ENCODE assay signal across 16 cellular contexts in genomic region chr1:6243053-6243834, GRCh38. TPM values are rescaled to one million over a fixed set of nuclear protein-coding genes. Genes with fewer than 3 reads are reported as not detected.
DNase-seq lines count a peak whose midpoint lies in the region; ATAC-seq and TF ChIP-seq lines count a peak whose summit lies in the region.
"Had no signal": no experiment of that assay in that cellular context is flagged by ENCODE, and none has a peak within 500 bp of the region (broad histone marks: within the 10 kb centered on the region; RNA-seq: fewer than 3 reads in every experiment).

No MANE protein-coding gene starts in this region.

- no peak overlapping the region for H3K9ac ChIP-seq in HUES64 (ENCODE audit: low read depth, low read length)

- TF ChIP-seq CTCF in GM23338 (conservative IDR thresholded peaks at IDR 0.05; ENCODE audit: low read depth in 2 of 2) (no peak), neural crest cell (conservative IDR thresholded peaks at IDR 0.05) (no peak), GM13976 (IDR thresholded peaks at IDR 0.05; ENCODE audit: borderline replicate concordance, control extremely low read depth, extremely low read depth, insufficient read depth, missing control alignments) (no peak)

- peak overlapping the region; percentile 83 for H3K4me3 ChIP-seq in GM23338
- H3K4me3 ChIP-seq in HUES64 (ENCODE audit: low read length), result peak overlapping the region; percentile 70; the same call in 1 of the 2 replicates

- no peak overlapping the region for H2AFZ ChIP-seq in GM23338

- H3K4me1 Mint-ChIP-seq in GM23338 (peaks cover 51% of the 10 kb centered on the region), neural crest cell (peaks cover 48% of the 10 kb centered on the region)

- H3K36me3 Mint-ChIP-seq in GM23338 (ENCODE audit: low read depth), result no peaks in the 10 kb centered on the region
- H3K36me3 Mint-ChIP-seq in neural crest cell (ENCODE audit: low read depth), result no peaks in the 10 kb centered on the region

- H3K9me2 ChIP-seq in GM23338 (ENCODE audit: insufficient read depth), result no peaks in the 10 kb centered on the region

- H3K9me3 ChIP-seq in HUES64 (ENCODE audit: insufficient read depth, low read depth, low read length), result no peaks in the 10 kb centered on the region
- H3K9me3 ChIP-seq: Caco-2 had no signal

- H3K9me3 Mint-ChIP-seq in GM23338 (no peaks in the 10 kb centered on the region), neural crest cell (no peaks in the 10 kb centered on the region)

- H3K4me3 Mint-ChIP-seq in GM23338 (peak overlapping the region; percentile 82), neural crest cell (peak overlapping the region; percentile 84)

- peak overlapping the region; percentile 98 for H3K4me2 ChIP-seq in GM23338

- DNase-seq in GM23338 (ENCODE audit: low spot score) (peak; percentile 64), epidermal melanocyte (ENCODE audit: insufficient read length, low spot score) (peak; percentile 10), neural crest cell (ENCODE audit: low read depth, low spot score) (no peak), GM13976 (ENCODE audit: low spot score) (no peak)
- DNase-seq: Caco-2, NCI-H1105 treated with DMSO at 0.1 percent for 48 hours, NCI-H187, NCI-H526 treated with DMSO at 0.1 percent for 48 hours had no signal

- H3K27ac Mint-ChIP-seq in GM23338 (no peak overlapping the region), neural crest cell (ENCODE audit: unreplicated experiment) (no peak overlapping the region)

- peaks cover 28% of the 10 kb centered on the region for H3F3A ChIP-seq in GM23338 (replicated peaks; ENCODE audit: low read depth)

- H3K27me3 Mint-ChIP-seq in GM23338 (ENCODE audit: insufficient read depth, low read depth, poor library complexity) (peaks cover 42% of the 10 kb centered on the region), neural crest cell (ENCODE audit: low read depth) (peaks cover 70% of the 10 kb centered on the region)

- peaks cover 38% of the 10 kb centered on the region for H3K27me3 ChIP-seq in GM23338 (ENCODE audit: insufficient read depth)
- H3K27me3 ChIP-seq in HUES64 (ENCODE audit: insufficient read depth, low read length), result peaks cover 57% of the 10 kb centered on the region

- H4K20me1 ChIP-seq in GM23338 (replicated peaks; ENCODE audit: insufficient read depth), result peaks cover 6% of the 10 kb centered on the region; the same call in 1 of the 2 replicates

- in situ Hi-C loops in GM13976 (cut with MboI; ENCODE audit: low sequenced_read_pairs, unreplicated experiment), result no loop called here

- ATAC-seq in GM23338, result no peak
- ATAC-seq in HG02588 (IDR thresholded peaks at IDR 0.05; ENCODE audit: unreplicated experiment), result no peak
- no peak for ATAC-seq in GM19467 (IDR thresholded peaks at IDR 0.05; ENCODE audit: unreplicated experiment)
- no peak for ATAC-seq in HG03175 (IDR thresholded peaks at IDR 0.05; ENCODE audit: unreplicated experiment)

- H3K27ac ChIP-seq in GM23338 (ENCODE audit: low read depth) (no peak overlapping the region), HUES64 (ENCODE audit: low read depth, low read length) (no peak overlapping the region; the same call in 1 of the 2 replicates)

- 36% methylated on average over 20 of the region's 20 CpGs for WGBS in HUES64

- peaks cover 43% of the 10 kb centered on the region for H3K4me1 ChIP-seq in GM23338 (ENCODE audit: insufficient read depth)
- H3K4me1 ChIP-seq in HUES64 (ENCODE audit: insufficient read depth, low read length), result peaks cover 37% of the 10 kb centered on the region

- H3K36me3 ChIP-seq in GM23338 (ENCODE audit: insufficient read depth) (no peaks in the 10 kb centered on the region), HUES64 (ENCODE audit: insufficient read depth, low read length) (no peaks in the 10 kb centered on the region)

- no peaks in the 10 kb centered on the region for H3K79me2 ChIP-seq in GM23338 (replicated peaks; ENCODE audit: insufficient read depth)

TF ChIP-seq in GM23338, 12 proteins besides CTCF, POLR2A, EP300 and RAD21:
- TF ChIP-seq STAT1 (IDR thresholded peaks at IDR 0.05; ENCODE audit: unreplicated experiment) (no peak), EZH2 (IDR thresholded peaks at IDR 0.05; ENCODE audit: low read depth, unreplicated experiment) (peak; percentile 38)

RNA-seq across cellular contexts. Expression of gene HES3, which starts 0.7 kb away (rescaled TPM):
- total RNA-seq in GM23338 (2014; rRNA removed; shearing (Covaris generic)), result 49.7 and 50.4 TPM in 2 replicates
- 7.1 and 7.7 TPM in 2 replicates for polyA plus RNA-seq in GM23338 (2016; fragmentation: Nextera tagmentation; extraction: Ambion mirVana)
- polyA plus RNA-seq in HUES64 (2013, experiment 1 of 2), result 40.9 TPM
- 47.5 TPM for polyA plus RNA-seq in HUES64 (2013, experiment 2 of 2)
- 23.6 and 25.2 TPM in 2 replicates for total RNA-seq in neural crest cell
- total RNA-seq: A673, Caco-2, HT-29, LHCN-M2, RPMI7951 had no signal

RNA-seq across cellular contexts. Expression of gene ICMT, which starts 7.5 kb away (rescaled TPM):
- total RNA-seq in GM23338 (2014; rRNA removed; shearing (Covaris generic)), result 131 and 145 TPM in 2 replicates
- polyA plus RNA-seq in GM23338 (2016; fragmentation: Nextera tagmentation; extraction: Ambion mirVana), result 25.6 and 27.8 TPM in 2 replicates
- polyA plus RNA-seq in HUES64 (2013, experiment 1 of 2), result 95.1 TPM
- 86.5 TPM for polyA plus RNA-seq in HUES64 (2013, experiment 2 of 2)
- 85.4 and 92.8 TPM in 2 replicates for total RNA-seq in neural crest cell

RNA-seq across cellular contexts. Expression of gene GPR153, which starts 17.7 kb away (rescaled TPM):
- 8.8 and 9.0 TPM in 2 replicates for total RNA-seq in GM23338 (2014; rRNA removed; shearing (Covaris generic))
- 1.3 and 1.9 TPM in 2 replicates for polyA plus RNA-seq in GM23338 (2016; fragmentation: Nextera tagmentation; extraction: Ambion mirVana)
- polyA plus RNA-seq in HUES64 (2013, experiment 1 of 2), result 7.9 TPM
- polyA plus RNA-seq in HUES64 (2013, experiment 2 of 2), result 14.0 TPM
- total RNA-seq in neural crest cell, result 28.1 and 28.7 TPM in 2 replicates

RNA-seq across cellular contexts. Expression of gene RNF207, which starts 37.3 kb away (rescaled TPM):
- total RNA-seq in GM23338 (2014; rRNA removed; shearing (Covaris generic)), result 1.5 and 2.9 TPM in 2 replicates
- polyA plus RNA-seq in GM23338 (2016; fragmentation: Nextera tagmentation; extraction: Ambion mirVana), result 1.3 and 1.7 TPM in 2 replicates
- polyA plus RNA-seq in HUES64 (2013, experiment 1 of 2), result 0.80 TPM
- 2.5 TPM for polyA plus RNA-seq in HUES64 (2013, experiment 2 of 2)
- total RNA-seq in neural crest cell, result 3.8 and 4.9 TPM in 2 replicates

RNA-seq across cellular contexts. Expression of gene RPL22, which starts 43.8 kb away (rescaled TPM):
- total RNA-seq in GM23338 (2014; rRNA removed; shearing (Covaris generic)), result 145 and 149 TPM in 2 replicates
- polyA plus RNA-seq in GM23338 (2016; fragmentation: Nextera tagmentation; extraction: Ambion mirVana), result 818 and 851 TPM in 2 replicates
- polyA plus RNA-seq in HUES64 (2013, experiment 1 of 2), result 320 TPM
- 370 TPM for polyA plus RNA-seq in HUES64 (2013, experiment 2 of 2)
- total RNA-seq in neural crest cell, result 479 and 516 TPM in 2 replicates

Comparison
In these comparisons a context has a peak if more than half of its experiments do, and no peak if none do; other contexts are left out.
1. DNase-seq: peak in GM23338 (single experiment) and epidermal melanocyte (single experiment); none in neural crest cell (single experiment) and GM13976 (single experiment).